In genomic region chr22:44759430-44760310, GRCh38 we compare ENCODE assay signal across 19 cellular contexts.
"Had no signal": no experiment of that assay in that cellular context is flagged by ENCODE, and none has a peak within 500 bp of the region (broad histone marks: within the 10 kb centered on the region; RNA-seq: fewer than 3 reads in every experiment).

No MANE protein-coding gene starts in this region.

- H3K4me1 Mint-ChIP-seq: activated CD4-positive, alpha-beta T cell treated with anti-CD3 and anti-CD28 coated beads, Interleukin-2, amount 10 ng/mL, durations not matched to agents 7 days and 5 days; activated CD8-positive, alpha-beta memory T cell treated with anti-CD3 and anti-CD28 coated beads, Interleukin-2, amount 10 ng/mL, durations not matched to agents 7 days and 5 days; activated naive CD4-positive, alpha-beta T cell treated with anti-CD3 and anti-CD28 coated beads, Interleukin-2, amount 50 U/mL, for 24 hours had no signal

- H3K9me3 Mint-ChIP-seq: dendritic cell treated with granulocyte-macrophage colony-stimulating factor and Interleukin-4, amounts not matched to agents 40 ng/mL and 50 ng/mL, for 4 days had no signal

- DNase-seq: activated CD4-positive, alpha-beta T cell treated with anti-CD3 and anti-CD28 coated beads, Interleukin-2, amount 10 ng/mL, durations not matched to agents 7 days and 5 days; activated CD4-positive, CD25-positive, alpha-beta regulatory T cell treated with anti-CD3 and anti-CD28 coated beads, Interleukin-2, amount 50 U/mL, for 72 hours; activated CD8-positive, alpha-beta memory T cell treated with anti-CD3 and anti-CD28 coated beads, Interleukin-2, amount 10 ng/mL, durations not matched to agents 7 days and 5 days; activated CD8-positive, alpha-beta T cell treated with anti-CD3 and anti-CD28 coated beads for 36 hours; activated effector memory CD4-positive, alpha-beta T cell treated with anti-CD3 and anti-CD28 coated beads, Interleukin-2, amount 50 U/mL, for 16 hours; activated T-cell treated with anti-CD3 and anti-CD28 coated beads for 4 hours; anterior cingulate cortex; effector CD4-positive, alpha-beta T cell; heart left ventricle; lower lobe of right lung; naive thymus-derived CD8-positive, alpha-beta T cell; stimulated activated CD4-positive, alpha-beta T cell treated with anti-CD3 and anti-CD28 coated beads, Interleukin-12 subunit alpha, Interleukin-12 subunit beta, amount 100 ng/mL, for 4 hours; stimulated activated CD4-positive, alpha-beta T cell treated with anti-CD3 and anti-CD28 coated beads, Interleukin-4, amount 100 ng/mL, for 4 hours; stimulated activated naive CD8-positive, alpha-beta T cell treated with anti-CD3 and anti-CD28 coated beads, Interleukin-15, Interleukin-2, amounts not matched to agents 100 U/mL and 50 U/mL, for 24 hours; WERI-Rb-1 had no signal

- H3K9me3 ChIP-seq: heart left ventricle, lower lobe of right lung, prostate gland had no signal

- H3K27ac ChIP-seq: heart left ventricle, lower lobe of right lung, prostate gland, WERI-Rb-1 had no signal

- H3K4me1 ChIP-seq: heart left ventricle had no signal

- ATAC-seq: activated CD8-positive, alpha-beta memory T cell treated with anti-CD3 and anti-CD28 coated beads, Interleukin-2, amount 10 ng/mL, durations not matched to agents 7 days and 5 days; activated CD8-positive, alpha-beta T cell treated with anti-CD3 and anti-CD28 coated beads for 36 hours; heart left ventricle; left lobe of liver; lower lobe of right lung; naive thymus-derived CD8-positive, alpha-beta T cell; stimulated activated naive CD8-positive, alpha-beta T cell treated with anti-CD3 and anti-CD28 coated beads, Interleukin-15, Interleukin-2, amounts not matched to agents 100 U/mL and 50 U/mL, for 24 hours had no signal

- H3K36me3 Mint-ChIP-seq: activated CD8-positive, alpha-beta memory T cell treated with anti-CD3 and anti-CD28 coated beads, Interleukin-2, amount 10 ng/mL, durations not matched to agents 7 days and 5 days had no signal

- H3K4me3 Mint-ChIP-seq: activated CD4-positive, alpha-beta T cell treated with anti-CD3 and anti-CD28 coated beads, Interleukin-2, amount 10 ng/mL, durations not matched to agents 7 days and 5 days; activated CD8-positive, alpha-beta memory T cell treated with anti-CD3 and anti-CD28 coated beads, Interleukin-2, amount 10 ng/mL, durations not matched to agents 7 days and 5 days; activated CD8-positive, alpha-beta T cell treated with anti-CD3 and anti-CD28 coated beads for 36 hours; activated naive CD4-positive, alpha-beta T cell treated with anti-CD3 and anti-CD28 coated beads, Interleukin-2, amount 50 U/mL, for 24 hours; dendritic cell treated with granulocyte-macrophage colony-stimulating factor and Interleukin-4, amounts not matched to agents 40 ng/mL and 50 ng/mL, for 4 days; naive thymus-derived CD8-positive, alpha-beta T cell had no signal

- H3K27ac Mint-ChIP-seq: activated CD4-positive, alpha-beta T cell treated with anti-CD3 and anti-CD28 coated beads, Interleukin-2, amount 10 ng/mL, durations not matched to agents 7 days and 5 days; activated CD8-positive, alpha-beta memory T cell treated with anti-CD3 and anti-CD28 coated beads, Interleukin-2, amount 10 ng/mL, durations not matched to agents 7 days and 5 days; activated CD8-positive, alpha-beta T cell treated with anti-CD3 and anti-CD28 coated beads for 36 hours; activated naive CD4-positive, alpha-beta T cell treated with anti-CD3 and anti-CD28 coated beads, Interleukin-2, amount 50 U/mL, for 24 hours; dendritic cell treated with granulocyte-macrophage colony-stimulating factor and Interleukin-4, amounts not matched to agents 40 ng/mL and 50 ng/mL, for 4 days had no signal
